In the genomic region with DNA sequence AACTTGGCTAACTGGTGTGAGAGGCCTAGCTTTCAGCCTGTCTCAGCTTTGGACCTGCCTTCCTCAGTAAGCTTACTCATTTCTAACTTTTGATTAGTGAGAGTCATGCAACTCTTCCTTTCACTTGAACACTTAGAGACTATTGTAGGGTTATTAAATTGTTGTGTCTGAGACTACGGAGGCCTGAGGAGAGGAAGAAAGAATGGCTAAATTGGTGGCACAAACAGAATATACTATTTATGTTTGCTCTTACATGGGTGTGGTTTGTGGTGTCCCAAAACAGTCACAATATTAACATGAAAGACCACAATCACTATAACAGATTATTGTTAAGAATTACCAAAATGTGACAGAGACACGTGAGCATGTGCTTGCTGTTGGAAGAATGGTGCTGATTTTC, we compare ENCODE assay signal across 13 cellular contexts.
DNase-seq lines count a peak whose midpoint lies in the region; ATAC-seq and TF ChIP-seq lines count a peak whose summit lies in the region.
"Had no signal": no experiment of that assay in that cellular context is flagged by ENCODE, and none has a peak within 500 bp of the region (broad histone marks: within the 10 kb centered on the region; RNA-seq: fewer than 3 reads in every experiment).

No MANE protein-coding gene starts in this region.

- TF ChIP-seq CTCF in breast epithelium (IDR thresholded peaks at IDR 0.05) = no peak

- intact Hi-C loops in breast epithelium (cut with DNase I; ENCODE audit: low total_unique reads) = no loop called here
- intact Hi-C loops in naive thymus-derived CD4-positive, alpha-beta T cell (cut with micrococcal nuclease) = no loop called here

- H3K36me3 Mint-ChIP-seq in naive thymus-derived CD4-positive, alpha-beta T cell = peaks cover 43 to 87% (median 83%) of the 10 kb centered on the region in 5 donors

- ATAC-seq in GM18499 (IDR thresholded peaks at IDR 0.05; ENCODE audit: insufficient read depth, unreplicated experiment) (peak; percentile 94), GM19452 (IDR thresholded peaks at IDR 0.05; ENCODE audit: unreplicated experiment) (peak; percentile 95), HG02840 (IDR thresholded peaks at IDR 0.05; ENCODE audit: low FRiP score, unreplicated experiment) (peak; percentile 68), HG03558 (IDR thresholded peaks at IDR 0.05; ENCODE audit: extremely low read depth, unreplicated experiment) (peak; percentile 82)
- ATAC-seq in naive thymus-derived CD4-positive, alpha-beta T cell = no peak
- ATAC-seq: pancreas had no signal

- H3K36me3 ChIP-seq in breast epithelium = no peaks in the 10 kb centered on the region
- peaks cover 0 to 30% (median 0%) of the 10 kb centered on the region in 3 experiments for H3K36me3 ChIP-seq in naive thymus-derived CD4-positive, alpha-beta T cell (ENCODE audit: control insufficient read depth in 2 of 3, insufficient read depth in 3 of 3, low read length in 3 of 3)

- H3K27ac Mint-ChIP-seq in naive thymus-derived CD4-positive, alpha-beta T cell = no peak overlapping the region

- TF ChIP-seq POLR2A in breast epithelium (IDR thresholded peaks at IDR 0.05) = no peak

- H3K9me3 ChIP-seq in breast epithelium = no peaks in the 10 kb centered on the region
- H3K9me3 ChIP-seq in naive thymus-derived CD4-positive, alpha-beta T cell (ENCODE audit: control insufficient read depth in 2 of 3, low read length in 3 of 3) = no peaks in the 10 kb centered on the region
- H3K9me3 ChIP-seq: pancreas, tibial artery had no signal

- H3K27me3 ChIP-seq in breast epithelium = no peaks in the 10 kb centered on the region
- H3K27me3 ChIP-seq in naive thymus-derived CD4-positive, alpha-beta T cell (ENCODE audit: control insufficient read depth in 2 of 2, insufficient read depth in 2 of 2, low read length in 2 of 2) = no peaks in the 10 kb centered on the region
- H3K27me3 ChIP-seq: brain microvascular endothelial cell, pancreas, tibial artery had no signal

- DNase-seq in breast epithelium (ENCODE audit: low spot score in 2 of 2) = no peak
- no peak for DNase-seq in NCI-H187 treated with DMSO at 0.1 percent for 48 hours (lab: John Stamatoyannopoulos, UW)
- DNase-seq in AG08395 (ENCODE audit: low spot score) = no peak
- no peak for DNase-seq in naive thymus-derived CD4-positive, alpha-beta T cell
- DNase-seq: brain microvascular endothelial cell, NCI-H2171, pancreas, tibial artery had no signal

- no peak overlapping the region for H3K4me3 Mint-ChIP-seq in naive thymus-derived CD4-positive, alpha-beta T cell

- POLR2A ChIA-PET in naive thymus-derived CD4-positive, alpha-beta T cell (lab: Charles Lee) = no interaction called here

- H3K4me1 ChIP-seq in breast epithelium = no peaks in the 10 kb centered on the region
- no peaks in the 10 kb centered on the region for H3K4me1 ChIP-seq in naive thymus-derived CD4-positive, alpha-beta T cell (ENCODE audit: control insufficient read depth in 2 of 2, insufficient read depth in 2 of 2, low read length in 2 of 2)
- H3K4me1 ChIP-seq: pancreas, tibial artery had no signal

- H3K4me1 Mint-ChIP-seq in naive thymus-derived CD4-positive, alpha-beta T cell = peaks cover 0 to 6% (median 3%) of the 10 kb centered on the region in 7 donors

- H3K4me3 ChIP-seq in breast epithelium = no peak overlapping the region
- H3K4me3 ChIP-seq in naive thymus-derived CD4-positive, alpha-beta T cell (ENCODE audit: low read length) = no peak overlapping the region
- H3K4me3 ChIP-seq: pancreas, tibial artery had no signal

- H3K27me3 Mint-ChIP-seq in naive thymus-derived CD4-positive, alpha-beta T cell = no peaks in the 10 kb centered on the region

- H3K27ac ChIP-seq in breast epithelium = no peak overlapping the region
- H3K27ac ChIP-seq in naive thymus-derived CD4-positive, alpha-beta T cell (ENCODE audit: low read depth, low read length) = no peak overlapping the region
- H3K27ac ChIP-seq: brain microvascular endothelial cell, C4-2B, pancreas, tibial artery had no signal

- peaks cover 0 to 19% (median 4%) of the 10 kb centered on the region in 11 donors for H3K9me3 Mint-ChIP-seq in naive thymus-derived CD4-positive, alpha-beta T cell

- CTCF ChIA-PET in naive thymus-derived CD4-positive, alpha-beta T cell (lab: Charles Lee) = no interaction called here
